ENCODE assay signal across 14 cellular contexts in the genomic region with DNA sequence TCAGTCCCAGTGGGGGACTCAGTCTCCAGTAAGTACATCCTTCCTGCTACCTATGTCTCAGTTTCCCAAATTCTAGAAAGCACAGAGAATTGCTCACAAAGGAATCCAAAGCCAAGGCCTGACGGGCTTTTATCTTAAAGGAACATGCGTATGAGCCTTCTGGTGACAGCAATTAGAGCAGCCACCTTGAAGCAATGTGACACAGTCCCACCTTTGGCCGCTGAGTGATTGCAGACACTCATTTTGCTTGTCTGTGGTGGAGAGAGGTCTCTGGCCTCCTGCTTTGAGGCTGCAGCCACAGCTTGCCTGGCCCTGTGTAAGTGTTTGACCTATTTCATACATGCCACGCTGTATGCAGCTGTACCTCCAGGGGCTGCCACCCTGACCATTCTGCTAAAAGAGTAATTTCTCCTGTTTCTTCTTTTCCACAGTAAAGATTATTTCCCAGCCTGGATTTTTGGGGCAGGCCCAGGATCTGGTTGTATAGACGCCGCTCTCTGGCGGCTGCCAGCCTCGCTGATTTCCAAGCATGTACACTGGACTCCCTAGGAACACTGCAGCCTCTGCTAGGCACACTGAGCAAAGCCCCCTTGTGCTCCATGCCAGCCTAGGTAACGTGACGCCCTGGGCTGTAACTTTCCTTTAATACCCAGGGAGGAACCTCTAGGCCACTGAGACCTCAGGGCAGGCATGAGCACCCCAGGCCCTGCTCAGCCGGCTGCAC. TPM values are rescaled to one million over a fixed set of nuclear protein-coding genes. Genes with fewer than 3 reads are reported as not detected.
A peak's percentile ranks its signal among the peaks of the same experiment; 100 is the strongest.
DNase-seq lines count a peak whose midpoint lies in the region; ATAC-seq lines count a peak whose summit lies in the region.
"Had no signal": no experiment of that assay in that cellular context is flagged by ENCODE, and none has a peak within 500 bp of the region (broad histone marks: within the 10 kb centered on the region; RNA-seq: fewer than 3 reads in every experiment).

No MANE protein-coding gene starts in this region.

- no peak overlapping the region for H3K4me3 ChIP-seq in mesenchymal stem cell (ENCODE audit: insufficient read depth in 1 of 2, low read depth in 1 of 2, low read length in 2 of 2)
- H3K4me3 ChIP-seq in HAP-1 = no peak overlapping the region
- H3K4me3 ChIP-seq: Peyer's patch had no signal

- H2BK12ac ChIP-seq in mesenchymal stem cell (ENCODE audit: low read length in 2 of 2) = peak overlapping the region; percentile 29 to 40

- H3K9me3 ChIP-seq in mesenchymal stem cell (ENCODE audit: control insufficient read depth, low read length) (no peaks in the 10 kb centered on the region), HAP-1 (no peaks in the 10 kb centered on the region)
- H3K9me3 ChIP-seq: Peyer's patch had no signal

- H3K4me2 ChIP-seq in mesenchymal stem cell (ENCODE audit: low read length, poor library complexity, severe bottlenecking) = no peak overlapping the region

- no peak overlapping the region for H3K9ac ChIP-seq in mesenchymal stem cell (ENCODE audit: low read length)

- H3K18ac ChIP-seq in mesenchymal stem cell (ENCODE audit: low read depth in 1 of 2, low read length in 2 of 2) = peak overlapping the region; percentile 46 to 67

- no peak overlapping the region for H2AFZ ChIP-seq in mesenchymal stem cell (ENCODE audit: low read depth, low read length)

- H3K9me3 Mint-ChIP-seq in stimulated activated naive CD8-positive, alpha-beta T cell treated with anti-CD3 and anti-CD28 coated beads, Interleukin-15, Interleukin-2, amounts not matched to agents 100 ng/mL and 50 ng/mL, for 24 hours = no peaks in the 10 kb centered on the region
- H3K9me3 Mint-ChIP-seq in activated T-helper 1 cell treated with anti-CD3 and anti-CD28 coated beads, Interleukin-12 subunit alpha, Interleukin-12 subunit beta, Interleukin-2, Interleukin-4 antibody, amounts not matched to agents 30 ng/mL and 10 ng/mL and 1 ng/mL, durations not matched to agents 14 hours and 24 hours and 36 hours = no peaks in the 10 kb centered on the region
- H3K9me3 Mint-ChIP-seq: neural crest cell had no signal

- no peak for ATAC-seq in stimulated activated naive CD8-positive, alpha-beta T cell treated with anti-CD3 and anti-CD28 coated beads, Interleukin-15, Interleukin-2, amounts not matched to agents 100 U/mL and 50 U/mL, for 24 hours
- ATAC-seq: activated CD4-positive, CD25-positive, alpha-beta regulatory T cell treated with anti-CD3 and anti-CD28 coated beads, Interleukin-2, amount 50 U/mL, for 24 hours had no signal

- no peak overlapping the region for H2BK120ac ChIP-seq in mesenchymal stem cell (ENCODE audit: low read depth, low read length)

- H3K36me3 ChIP-seq in mesenchymal stem cell (ENCODE audit: control insufficient read depth in 1 of 2, insufficient read depth in 2 of 2, low read depth in 1 of 2, low read length in 2 of 2) (no peaks in the 10 kb centered on the region), HAP-1 (replicated peaks) (no peaks in the 10 kb centered on the region)
- H3K36me3 ChIP-seq: Peyer's patch had no signal

- peak overlapping the region; percentile 19 for H2BK5ac ChIP-seq in mesenchymal stem cell (ENCODE audit: low read depth, low read length, poor library complexity, severe bottlenecking)

- no peak overlapping the region for H3K23ac ChIP-seq in mesenchymal stem cell (ENCODE audit: low read length in 2 of 2)

- no peak overlapping the region for H3K4me3 Mint-ChIP-seq in stimulated activated naive CD8-positive, alpha-beta T cell treated with anti-CD3 and anti-CD28 coated beads, Interleukin-15, Interleukin-2, amounts not matched to agents 100 ng/mL and 50 ng/mL, for 24 hours
- H3K4me3 Mint-ChIP-seq in activated T-helper 1 cell treated with anti-CD3 and anti-CD28 coated beads, Interleukin-12 subunit alpha, Interleukin-12 subunit beta, Interleukin-2, Interleukin-4 antibody, amounts not matched to agents 30 ng/mL and 10 ng/mL and 1 ng/mL, durations not matched to agents 14 hours and 24 hours and 36 hours = peak overlapping the region; percentile 32
- H3K4me3 Mint-ChIP-seq: neural crest cell had no signal

- no peak overlapping the region for H3K14ac ChIP-seq in mesenchymal stem cell (ENCODE audit: low read length in 2 of 2)

- 80% methylated on average over 11 of the region's 11 CpGs for WGBS in mesenchymal stem cell

- H2BK15ac ChIP-seq in mesenchymal stem cell (ENCODE audit: low read depth, poor library complexity, severe bottlenecking) = no peak overlapping the region

- intact Hi-C loops in activated T-helper 1 cell treated with anti-CD3 and anti-CD28 coated beads, Interleukin-12 subunit alpha, Interleukin-12 subunit beta, Interleukin-2, Interleukin-4 antibody, amounts not matched to agents 30 ng/mL and 10 ng/mL and 1 ng/mL, durations not matched to agents 14 hours and 24 hours and 36 hours (cut with micrococcal nuclease) = loop anchor here (1.0 kb wide), 1 partner anchor 8 kb away; no protein-coding TSS in a partner anchor

- H3K27ac Mint-ChIP-seq in stimulated activated naive CD8-positive, alpha-beta T cell treated with anti-CD3 and anti-CD28 coated beads, Interleukin-15, Interleukin-2, amounts not matched to agents 100 ng/mL and 50 ng/mL, for 24 hours = peak overlapping the region; percentile 62
- H3K27ac Mint-ChIP-seq in activated T-helper 1 cell treated with anti-CD3 and anti-CD28 coated beads, Interleukin-12 subunit alpha, Interleukin-12 subunit beta, Interleukin-2, Interleukin-4 antibody, amounts not matched to agents 30 ng/mL and 10 ng/mL and 1 ng/mL, durations not matched to agents 14 hours and 24 hours and 36 hours = peak overlapping the region; percentile 55

- H4K91ac ChIP-seq in mesenchymal stem cell (ENCODE audit: low read length) = peak overlapping the region; percentile 59

- in situ Hi-C loops in HAP-1 (cut with MboI; ENCODE audit: low sequenced_read_pairs) = no loop called here

- peaks cover 64% of the 10 kb centered on the region for H3K36me3 Mint-ChIP-seq in stimulated activated naive CD8-positive, alpha-beta T cell treated with anti-CD3 and anti-CD28 coated beads, Interleukin-15, Interleukin-2, amounts not matched to agents 100 ng/mL and 50 ng/mL, for 24 hours (ENCODE audit: low read depth)
- H3K36me3 Mint-ChIP-seq in activated T-helper 1 cell treated with anti-CD3 and anti-CD28 coated beads, Interleukin-12 subunit alpha, Interleukin-12 subunit beta, Interleukin-2, Interleukin-4 antibody, amounts not matched to agents 30 ng/mL and 10 ng/mL and 1 ng/mL, durations not matched to agents 14 hours and 24 hours and 36 hours (ENCODE audit: low read depth) = peaks cover 66% of the 10 kb centered on the region

- no peak for DNase-seq in stimulated activated naive CD8-positive, alpha-beta T cell treated with anti-CD3 and anti-CD28 coated beads, Interleukin-15, Interleukin-2, amounts not matched to agents 100 U/mL and 50 U/mL, for 24 hours
- no peak for DNase-seq in activated T-helper 1 cell treated with anti-CD3 and anti-CD28 coated beads, Interleukin-12 subunit alpha, Interleukin-12 subunit beta, Interleukin-2, Interleukin-4 antibody, amounts not matched to agents 30 ng/mL and 10 ng/mL and 1 ng/mL, durations not matched to agents 14 hours and 24 hours and 36 hours (ENCODE audit: low spot score)
- DNase-seq in mesenchymal stem cell (no peak), AG08396 (ENCODE audit: low spot score) (no peak), HUDEP-2 (lab: John Stamatoyannopoulos, UW; ENCODE audit: unreplicated experiment in 76 of 76) (no peak), HAP-1 (ENCODE audit: low spot score in 2 of 2) (no peak), NCI-H1105 (lab: John Stamatoyannopoulos, UW) (no peak)
- DNase-seq: DMS79, NCI-H748 treated with DMSO at 0.1 percent for 48 hours, right cardiac atrium had no signal

- no peak overlapping the region for H4K8ac ChIP-seq in mesenchymal stem cell (ENCODE audit: low read length)

- no peaks in the 10 kb centered on the region for H3K27me3 Mint-ChIP-seq in stimulated activated naive CD8-positive, alpha-beta T cell treated with anti-CD3 and anti-CD28 coated beads, Interleukin-15, Interleukin-2, amounts not matched to agents 100 ng/mL and 50 ng/mL, for 24 hours
- no peaks in the 10 kb centered on the region for H3K27me3 Mint-ChIP-seq in activated T-helper 1 cell treated with anti-CD3 and anti-CD28 coated beads, Interleukin-12 subunit alpha, Interleukin-12 subunit beta, Interleukin-2, Interleukin-4 antibody, amounts not matched to agents 30 ng/mL and 10 ng/mL and 1 ng/mL, durations not matched to agents 14 hours and 24 hours and 36 hours (ENCODE audit: insufficient read depth)

- no peaks in the 10 kb centered on the region for H3K79me1 ChIP-seq in mesenchymal stem cell (replicated peaks; ENCODE audit: low read length, poor library complexity, severe bottlenecking)

- H3K4ac ChIP-seq in mesenchymal stem cell (ENCODE audit: low read depth in 1 of 2, low read length in 2 of 2) = peak overlapping the region in 1 of 2 experiments; percentile 57

- peaks cover 0 to 25% of the 10 kb centered on the region in 2 experiments for H3K27me3 ChIP-seq in mesenchymal stem cell (ENCODE audit: control insufficient read depth in 1 of 2, insufficient read depth in 1 of 2, low read length in 2 of 2)
- no peaks in the 10 kb centered on the region for H3K27me3 ChIP-seq in HAP-1 (ENCODE audit: low read depth)
- H3K27me3 ChIP-seq: Peyer's patch had no signal

- H3K4me1 ChIP-seq in mesenchymal stem cell (ENCODE audit: control insufficient read depth, insufficient read depth, low read depth, low read length) = peaks cover 26% of the 10 kb centered on the region
- H3K4me1 ChIP-seq in HAP-1 = no peaks in the 10 kb centered on the region

- H3K4me1 Mint-ChIP-seq in stimulated activated naive CD8-positive, alpha-beta T cell treated with anti-CD3 and anti-CD28 coated beads, Interleukin-15, Interleukin-2, amounts not matched to agents 100 ng/mL and 50 ng/mL, for 24 hours (ENCODE audit: low read depth) = peaks cover 96% of the 10 kb centered on the region
- peaks cover 72% of the 10 kb centered on the region for H3K4me1 Mint-ChIP-seq in activated T-helper 1 cell treated with anti-CD3 and anti-CD28 coated beads, Interleukin-12 subunit alpha, Interleukin-12 subunit beta, Interleukin-2, Interleukin-4 antibody, amounts not matched to agents 30 ng/mL and 10 ng/mL and 1 ng/mL, durations not matched to agents 14 hours and 24 hours and 36 hours (ENCODE audit: low read depth)

- H2AK5ac ChIP-seq in mesenchymal stem cell (ENCODE audit: low read length, severe bottlenecking) = no peak overlapping the region

- H3K27ac ChIP-seq in mesenchymal stem cell (ENCODE audit: low read length, poor library complexity, severe bottlenecking) = peak overlapping the region; percentile 31

RNA-seq across cellular contexts. Expression of a gene that starts 1.1 kb away (rescaled TPM):
- 1.3 and 1.7 TPM in 2 replicates for total RNA-seq in activated T-helper 1 cell treated with anti-CD3 and anti-CD28 coated beads, Interleukin-12 subunit alpha, Interleukin-12 subunit beta, Interleukin-2, Interleukin-4 antibody, amounts not matched to agents 30 ng/mL and 10 ng/mL and 1 ng/mL, durations not matched to agents 14 hours and 24 hours and 36 hours
- polyA plus RNA-seq in mesenchymal stem cell (2013, experiment 1 of 2) = not detected
- polyA plus RNA-seq in mesenchymal stem cell (2013, experiment 2 of 2) = not detected
- total RNA-seq: neural crest cell, Peyer's patch had no signal

RNA-seq across cellular contexts. Expression of a gene that starts 35.7 kb away (rescaled TPM):
- 0.05 and 0.39 TPM in 2 replicates for total RNA-seq in activated T-helper 1 cell treated with anti-CD3 and anti-CD28 coated beads, Interleukin-12 subunit alpha, Interleukin-12 subunit beta, Interleukin-2, Interleukin-4 antibody, amounts not matched to agents 30 ng/mL and 10 ng/mL and 1 ng/mL, durations not matched to agents 14 hours and 24 hours and 36 hours
- 0.06 TPM for polyA plus RNA-seq in mesenchymal stem cell (2013, experiment 1 of 2)
- polyA plus RNA-seq in mesenchymal stem cell (2013, experiment 2 of 2) = 0.05 TPM

RNA-seq across cellular contexts. Expression of a gene that starts 58.2 kb away (rescaled TPM):
- total RNA-seq in activated T-helper 1 cell treated with anti-CD3 and anti-CD28 coated beads, Interleukin-12 subunit alpha, Interleukin-12 subunit beta, Interleukin-2, Interleukin-4 antibody, amounts not matched to agents 30 ng/mL and 10 ng/mL and 1 ng/mL, durations not matched to agents 14 hours and 24 hours and 36 hours = 30.5 and 31.3 TPM in 2 replicates
- polyA plus RNA-seq in mesenchymal stem cell (2013, experiment 1 of 2) = 0.22 TPM
- polyA plus RNA-seq in mesenchymal stem cell (2013, experiment 2 of 2) = 0.15 TPM
